ENCODE assay signal across 12 cellular contexts in the genomic region with DNA sequence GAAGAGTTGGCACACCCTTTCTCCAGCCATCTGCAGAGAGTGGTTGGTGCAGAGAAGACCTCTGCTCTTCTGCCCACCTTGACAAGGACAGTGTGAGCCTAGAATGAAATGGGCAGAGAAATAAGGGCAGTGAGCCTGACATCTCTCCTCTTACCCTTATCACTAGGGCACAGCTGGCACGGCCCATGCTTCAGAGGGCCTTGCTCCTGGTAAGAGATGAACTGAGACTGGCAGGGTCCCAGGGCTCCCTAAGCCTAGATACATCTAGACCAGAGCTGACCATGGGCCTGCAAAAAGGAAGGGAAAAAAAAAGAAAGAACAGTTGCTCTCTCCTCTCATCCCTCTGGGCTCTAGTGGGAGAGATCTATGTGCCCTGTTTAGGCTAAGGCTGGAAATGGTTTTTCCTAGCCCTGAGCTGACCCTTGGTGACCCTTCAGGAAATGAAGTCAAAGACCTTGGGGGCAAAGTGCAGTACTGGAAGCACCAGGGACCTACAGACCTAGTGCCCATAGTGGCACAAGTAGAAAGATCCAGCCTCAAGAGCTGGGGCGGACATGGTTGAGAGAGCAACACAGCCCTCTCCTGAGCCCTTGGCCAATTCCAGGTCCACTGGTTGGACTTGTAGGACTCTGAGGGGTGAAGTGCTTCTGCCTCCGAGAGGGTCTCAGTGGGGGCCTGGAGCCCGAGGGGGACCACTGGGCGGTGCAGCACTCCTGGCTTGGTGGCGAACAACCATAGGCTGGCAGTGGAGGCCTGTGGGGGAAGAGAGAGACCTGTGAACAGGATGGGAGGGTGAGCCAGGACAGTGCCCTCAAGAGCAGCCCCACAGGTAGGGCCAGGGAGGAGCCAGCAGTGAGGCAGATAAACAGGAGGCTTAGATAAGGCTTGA. TPM values are rescaled to one million over a fixed set of nuclear protein-coding genes. Genes with fewer than 3 reads are reported as not detected.
DNase-seq lines count a peak whose midpoint lies in the region; ATAC-seq, FAIRE-seq and TF ChIP-seq lines count a peak whose summit lies in the region.
"Had no signal": no experiment of that assay in that cellular context is flagged by ENCODE, and none has a peak within 500 bp of the region (broad histone marks: within the 10 kb centered on the region; RNA-seq: fewer than 3 reads in every experiment).

No MANE protein-coding gene starts in this region.

- DNase-seq in activated T-cell treated with anti-CD3 and anti-CD28 coated beads, Interleukin-2, amount 50 U/mL, for 24 hours: no peak
- no peak for DNase-seq in activated T-cell treated with anti-CD3 and anti-CD28 coated beads, Interleukin-2, amount 50 U/mL, for 4 hours
- DNase-seq in T-helper 17 cell (no peak), endothelial cell of umbilical vein (ENCODE audit: low read depth, low spot score) (no peak), spleen (peak; percentile 63), COLO829 (ENCODE audit: low spot score) (no peak), ureter (ENCODE audit: low spot score) (no peak), uterus (no peak)

- POLR2A ChIA-PET in endothelial cell of umbilical vein (lab: Charles Lee): interaction anchor here (0.6 kb wide), 1 partner anchor 597 kb away, joined by 3 read pairs; no protein-coding TSS in a partner anchor

- H3K4me3 ChIP-seq in endothelial cell of umbilical vein (replicated peaks in 1 of 3; ENCODE audit: insufficient read depth in 1 of 3, low read depth in 1 of 3, low read length in 3 of 3): no peak overlapping the region
- H3K4me3 ChIP-seq in spleen: no peak overlapping the region
- H3K4me3 ChIP-seq in uterus: no peak overlapping the region
- H3K4me3 ChIP-seq: breast epithelium, esophagus muscularis mucosa, vagina had no signal

- H3K4me3 Mint-ChIP-seq in activated T-cell treated with anti-CD3 and anti-CD28 coated beads, Interleukin-2, amount 50 U/mL, for 24 hours: no peak overlapping the region
- H3K4me3 Mint-ChIP-seq in activated T-cell treated with anti-CD3 and anti-CD28 coated beads, Interleukin-2, amount 50 U/mL, for 4 hours: no peak overlapping the region
- no peak overlapping the region for H3K4me3 Mint-ChIP-seq in T-helper 17 cell

- H3K27me3 Mint-ChIP-seq in activated T-cell treated with anti-CD3 and anti-CD28 coated beads, Interleukin-2, amount 50 U/mL, for 24 hours: no peaks in the 10 kb centered on the region
- no peaks in the 10 kb centered on the region for H3K27me3 Mint-ChIP-seq in activated T-cell treated with anti-CD3 and anti-CD28 coated beads, Interleukin-2, amount 50 U/mL, for 4 hours (ENCODE audit: low read depth)
- no peaks in the 10 kb centered on the region for H3K27me3 Mint-ChIP-seq in T-helper 17 cell

- intact Hi-C loops in endothelial cell of umbilical vein (cut with micrococcal nuclease): loop anchor here (2.0 kb wide), 1 partner anchor 117 kb away; no protein-coding TSS in a partner anchor
- intact Hi-C loops in spleen (cut with DNase I; ENCODE audit: low total_unique reads): loop anchor here (2.0 kb wide), 1 partner anchor 63 kb away; no protein-coding TSS in a partner anchor
- intact Hi-C loops in uterus (cut with DNase I; ENCODE audit: low total_unique reads): loop anchor here (2.0 kb wide), 1 partner anchor 61 kb away; the partner anchor contains the start of gene FMNL3

- H3K27ac ChIP-seq in endothelial cell of umbilical vein (ENCODE audit: insufficient read depth, low read depth, low read length) (no peak overlapping the region), spleen (peak overlapping the region in 3 of 8 donors; percentile 15 to 52 (median 34)), uterus (peak overlapping the region in 1 of 2 donors; percentile 38)

- no peaks in the 10 kb centered on the region for H3K9me3 Mint-ChIP-seq in activated T-cell treated with anti-CD3 and anti-CD28 coated beads, Interleukin-2, amount 50 U/mL, for 24 hours
- no peaks in the 10 kb centered on the region for H3K9me3 Mint-ChIP-seq in activated T-cell treated with anti-CD3 and anti-CD28 coated beads, Interleukin-2, amount 50 U/mL, for 4 hours

- BruUV-seq in endothelial cell of umbilical vein (replicated peaks; lab: Mats Ljungman, UMichigan): TSS peak; percentile 12

- CTCF ChIA-PET in endothelial cell of umbilical vein (lab: Charles Lee): interaction anchor here (0.6 to 6.8 kb wide), 17 partner anchors 9 to 194 kb away, joined by 3 to 93 read pairs (median 4); partner anchors contain the start of gene FMNL3

- WGBS in spleen, 5 donors: 89 to 97% (median 93%) methylated on average over 6 of the region's 6 CpGs

- peak overlapping the region; percentile 81 for H3K27ac Mint-ChIP-seq in activated T-cell treated with anti-CD3 and anti-CD28 coated beads, Interleukin-2, amount 50 U/mL, for 24 hours
- peak overlapping the region; percentile 90 for H3K27ac Mint-ChIP-seq in T-helper 17 cell

- H2AFZ ChIP-seq in endothelial cell of umbilical vein (ENCODE audit: low read depth, low read length): no peak overlapping the region

- TF ChIP-seq CTCF in endothelial cell of umbilical vein (IDR thresholded peaks at IDR 0.05; ENCODE audit: extremely low read depth in 1 of 2, insufficient read depth in 1 of 2, low read depth in 1 of 2, low read length in 2 of 2): no peak
- TF ChIP-seq CTCF in spleen (IDR thresholded peaks at IDR 0.05 in 8 of 11, conservative IDR thresholded peaks at IDR 0.05 in 3 of 11): no peak
- TF ChIP-seq CTCF in uterus (IDR thresholded peaks at IDR 0.05): no peak

- no peaks in the 10 kb centered on the region for H4K20me1 ChIP-seq in endothelial cell of umbilical vein (replicated peaks; ENCODE audit: control insufficient read depth, extremely low read depth, insufficient read depth, low read length)

- H3K4me1 ChIP-seq in endothelial cell of umbilical vein (ENCODE audit: control insufficient read depth, extremely low read depth, insufficient read depth, low read length): peaks cover 31% of the 10 kb centered on the region
- H3K4me1 ChIP-seq in spleen: peaks cover 12 to 53% (median 32%) of the 10 kb centered on the region in 6 donors
- no peaks in the 10 kb centered on the region for H3K4me1 ChIP-seq in uterus
- H3K4me1 ChIP-seq: breast epithelium, vagina had no signal

- H3K36me3 Mint-ChIP-seq in activated T-cell treated with anti-CD3 and anti-CD28 coated beads, Interleukin-2, amount 50 U/mL, for 24 hours (ENCODE audit: low read depth): peaks cover 77% of the 10 kb centered on the region
- peaks cover 26% of the 10 kb centered on the region for H3K36me3 Mint-ChIP-seq in activated T-cell treated with anti-CD3 and anti-CD28 coated beads, Interleukin-2, amount 50 U/mL, for 4 hours (ENCODE audit: insufficient read depth)
- peaks cover 5% of the 10 kb centered on the region for H3K36me3 Mint-ChIP-seq in T-helper 17 cell (ENCODE audit: low read depth)

- no peak for ATAC-seq in activated T-cell treated with anti-CD3 and anti-CD28 coated beads, Interleukin-2, amount 50 U/mL, for 4 hours
- no peak for ATAC-seq in T-helper 17 cell

- dilution Hi-C loops in endothelial cell of umbilical vein (cut with MboI; ENCODE audit: extremely low pct_ligation_motif_present, low sequenced_read_pairs): no loop called here

- H3K36me3 ChIP-seq in endothelial cell of umbilical vein (ENCODE audit: control insufficient read depth in 2 of 2, extremely low read depth in 1 of 2, insufficient read depth in 2 of 2, low read length in 2 of 2) (peaks cover 30 to 54% of the 10 kb centered on the region in 2 experiments), spleen (peaks cover 0 to 91% (median 44%) of the 10 kb centered on the region in 6 donors), uterus (no peaks in the 10 kb centered on the region)
- H3K36me3 ChIP-seq: breast epithelium had no signal

- H3K4me1 Mint-ChIP-seq in activated T-cell treated with anti-CD3 and anti-CD28 coated beads, Interleukin-2, amount 50 U/mL, for 24 hours (ENCODE audit: low read depth): peaks cover 32% of the 10 kb centered on the region
- H3K4me1 Mint-ChIP-seq in activated T-cell treated with anti-CD3 and anti-CD28 coated beads, Interleukin-2, amount 50 U/mL, for 4 hours (ENCODE audit: low read depth): peaks cover 23% of the 10 kb centered on the region
- peaks cover 19% of the 10 kb centered on the region for H3K4me1 Mint-ChIP-seq in T-helper 17 cell

- no peak overlapping the region for H3K4me2 ChIP-seq in endothelial cell of umbilical vein (ENCODE audit: insufficient read depth, low read length)

- no peaks in the 10 kb centered on the region for H3K9me1 ChIP-seq in endothelial cell of umbilical vein (replicated peaks; ENCODE audit: control insufficient read depth, extremely low read depth, insufficient read depth, low read length)

- H3K27me3 ChIP-seq in endothelial cell of umbilical vein (ENCODE audit: control insufficient read depth in 2 of 2, insufficient read depth in 2 of 2, low read length in 2 of 2): no peaks in the 10 kb centered on the region
- H3K27me3 ChIP-seq in spleen (replicated peaks in 1 of 7): no peaks in the 10 kb centered on the region
- H3K27me3 ChIP-seq in uterus: no peaks in the 10 kb centered on the region
- H3K27me3 ChIP-seq: breast epithelium, esophagus muscularis mucosa, vagina had no signal

- no peaks in the 10 kb centered on the region for H3K79me2 ChIP-seq in endothelial cell of umbilical vein (ENCODE audit: control insufficient read depth, insufficient read depth, low read length)

- H3K9me3 ChIP-seq in T-helper 17 cell (ENCODE audit: control insufficient read depth, low read length, poor library complexity, severe bottlenecking): no peaks in the 10 kb centered on the region
- H3K9me3 ChIP-seq in endothelial cell of umbilical vein (replicated peaks; ENCODE audit: control insufficient read depth, insufficient read depth, low read length): no peaks in the 10 kb centered on the region
- no peaks in the 10 kb centered on the region for H3K9me3 ChIP-seq in spleen
- no peaks in the 10 kb centered on the region for H3K9me3 ChIP-seq in uterus
- H3K9me3 ChIP-seq: breast epithelium, esophagus muscularis mucosa, vagina had no signal

- H3K9ac ChIP-seq in endothelial cell of umbilical vein (replicated peaks; ENCODE audit: extremely low read depth, insufficient read depth, low read length): no peak overlapping the region

- TF ChIP-seq POLR2A in endothelial cell of umbilical vein (IDR thresholded peaks at IDR 0.05; ENCODE audit: low read depth, low read length): no peak
- TF ChIP-seq POLR2A in spleen (IDR thresholded peaks at IDR 0.05): no peak
- TF ChIP-seq POLR2A in uterus (IDR thresholded peaks at IDR 0.05): no peak

- FAIRE-seq in endothelial cell of umbilical vein (lab: Jason Lieb, UNC): no peak
- FAIRE-seq: small intestine had no signal

RNA-seq across cellular contexts. Expression of gene PRPF40B, which starts 22.0 kb away (rescaled TPM):
- 10 to 100 TPM in 2 of 3 donors, 1 to 10 TPM in 1; 8.0 to 10.9 (median 10.6) TPM for total RNA-seq in activated T-cell treated with anti-CD3 and anti-CD28 coated beads, Interleukin-2, amount 50 U/mL, for 4 hours
- total RNA-seq in T-helper 17 cell (1 to 10 TPM; 5.6 to 7.1 TPM), endothelial cell of umbilical vein (9.5 and 9.9 TPM in 2 replicates), spleen (10 to 100 TPM in 6 of 7 donors, 1 to 10 TPM in 1; 8.0 to 28.3 (median 20.7) TPM), ureter (44.4 TPM), uterus (10 to 100 TPM; 17.4 to 72.9 (median 25.4) TPM)
- polyA plus RNA-seq in endothelial cell of umbilical vein (5.4 TPM in 2 replicates), spleen (10 to 100 TPM in 2 of 3 donors, 1 to 10 TPM in 1; 5.9 to 18.0 (median 13.7) TPM)
- 4.3 and 5.3 TPM in 2 replicates for polyA plus RNA-seq in endothelial cell of umbilical vein (2011; cell fraction: cytosol; rRNA removed)
- 32.8 and 33.2 TPM in 2 replicates for polyA plus RNA-seq in endothelial cell of umbilical vein (2011; cell fraction: nucleus; rRNA removed)
- polyA plus RNA-seq in endothelial cell of umbilical vein (2012): 4.4 and 6.2 TPM in 2 replicates
- 7.8 and 9.3 TPM in 2 replicates for polyA minus RNA-seq in endothelial cell of umbilical vein
- 3.9 TPM for polyA minus RNA-seq in endothelial cell of umbilical vein (2011; cell fraction: cytosol; rRNA and poly(A)+ RNA removed)
- 8.2 and 11.7 TPM in 2 replicates for polyA minus RNA-seq in endothelial cell of umbilical vein (2011; cell fraction: nucleus; rRNA and poly(A)+ RNA removed)

RNA-seq across cellular contexts. Expression of gene FAM186B, which starts 40.0 kb away (rescaled TPM):
- under 1 TPM; 0.28 to 0.38 (median 0.37) TPM for total RNA-seq in activated T-cell treated with anti-CD3 and anti-CD28 coated beads, Interleukin-2, amount 50 U/mL, for 4 hours
- under 1 TPM; 0.37 to 0.39 TPM for total RNA-seq in T-helper 17 cell
- 0.21 and 0.33 TPM in 2 replicates for total RNA-seq in endothelial cell of umbilical vein
- polyA plus RNA-seq in endothelial cell of umbilical vein: 0.10 and 0.11 TPM in 2 replicates
- 0.06 TPM in 2 replicates for polyA plus RNA-seq in endothelial cell of umbilical vein (2011; cell fraction: cytosol; rRNA removed)
- polyA plus RNA-seq in endothelial cell of umbilical vein (2011; cell fraction: nucleus; rRNA removed): 0.78 and 0.90 TPM in 2 replicates
- 0.16 and 0.56 TPM in 2 replicates for polyA plus RNA-seq in endothelial cell of umbilical vein (2012)
- polyA minus RNA-seq in endothelial cell of umbilical vein: 0.36 and 0.62 TPM in 2 replicates
- not detected for polyA minus RNA-seq in endothelial cell of umbilical vein (2011; cell fraction: cytosol; rRNA and poly(A)+ RNA removed)
- 0.72 and 0.87 TPM in 2 replicates for polyA minus RNA-seq in endothelial cell of umbilical vein (2011; cell fraction: nucleus; rRNA and poly(A)+ RNA removed)
- total RNA-seq in spleen: under 1 TPM in 4 of 7 donors, not detected in 3; 0.27 to 0.67 (median 0.41) TPM
- under 1 TPM in 2 of 3 donors, not detected in 1; 0.08 to 0.10 TPM for polyA plus RNA-seq in spleen
- total RNA-seq in ureter: 1.2 TPM
- under 1 TPM in 3 of 4 donors, not detected in 1; 0.21 to 0.77 (median 0.30) TPM for total RNA-seq in uterus
- total RNA-seq: vagina had no signal
